Comparison of ENCODE assay signal across 10 cellular contexts in genomic region chr6:5892669-5893068, GRCh38.
DNase-seq lines count a peak whose midpoint lies in the region; ATAC-seq, FAIRE-seq and TF ChIP-seq lines count a peak whose summit lies in the region.
"Had no signal": no experiment of that assay in that cellular context is flagged by ENCODE, and none has a peak within 500 bp of the region (broad histone marks: within the 10 kb centered on the region; RNA-seq: fewer than 3 reads in every experiment).

No MANE protein-coding gene starts in this region.

- H3K36me3 Mint-ChIP-seq in CD4-positive, alpha-beta T cell (ENCODE audit: low read depth), result peaks cover 6% of the 10 kb centered on the region
- H3K36me3 Mint-ChIP-seq in effector memory CD8-positive, alpha-beta T cell (ENCODE audit: insufficient read depth), result peaks cover 10% of the 10 kb centered on the region
- H3K36me3 Mint-ChIP-seq in nephron progenitor cell (ENCODE audit: low read depth), result peaks cover 17% of the 10 kb centered on the region

- peaks cover 6% of the 10 kb centered on the region for H3K4me1 Mint-ChIP-seq in CD4-positive, alpha-beta T cell (ENCODE audit: low read depth)
- peaks cover 6% of the 10 kb centered on the region in 2 donors for H3K4me1 Mint-ChIP-seq in effector memory CD8-positive, alpha-beta T cell (ENCODE audit: low read depth in 2 of 2)
- H3K4me1 Mint-ChIP-seq in nephron progenitor cell, result peaks cover 9% of the 10 kb centered on the region

- H3K27me3 Mint-ChIP-seq in CD4-positive, alpha-beta T cell, result no peaks in the 10 kb centered on the region
- no peaks in the 10 kb centered on the region for H3K27me3 Mint-ChIP-seq in effector memory CD8-positive, alpha-beta T cell
- H3K27me3 Mint-ChIP-seq in nephron progenitor cell (ENCODE audit: low read depth, poor library complexity), result no peaks in the 10 kb centered on the region

- no peaks in the 10 kb centered on the region for H3K9me3 Mint-ChIP-seq in CD4-positive, alpha-beta T cell
- H3K9me3 Mint-ChIP-seq in effector memory CD8-positive, alpha-beta T cell, result no peaks in the 10 kb centered on the region
- peaks cover 41% of the 10 kb centered on the region for H3K9me3 Mint-ChIP-seq in nephron progenitor cell

- H3K4me3 ChIP-seq in HUES6 (ENCODE audit: low read depth, low read length), result peak overlapping the region; percentile 52

- H3K27me3 ChIP-seq in CD4-positive, alpha-beta T cell (ENCODE audit: control insufficient read depth, insufficient read depth, low read length), result no peaks in the 10 kb centered on the region
- H3K27me3 ChIP-seq in HUES6 (ENCODE audit: control insufficient read depth, insufficient read depth, low read length), result peaks cover 3% of the 10 kb centered on the region; the same call in 1 of the 2 replicates
- H3K27me3 ChIP-seq: upper lobe of left lung had no signal

- no peak for DNase-seq in CD4-positive, alpha-beta T cell
- DNase-seq in effector memory CD8-positive, alpha-beta T cell, result no peak
- DNase-seq in nephron progenitor cell, result no peak
- no peak for DNase-seq in NCI-H2107 treated with DMSO at 0.1 percent for 48 hours (lab: John Stamatoyannopoulos, UW; ENCODE audit: unreplicated experiment)
- no peak for DNase-seq in posterior vena cava (ENCODE audit: low spot score)
- DNase-seq in HTR-8/SVneo (ENCODE audit: insufficient read length, low spot score), result no peak
- DNase-seq in GDM1 (lab: John Stamatoyannopoulos, UW), result no peak
- DNase-seq: DMS153 had no signal

- POLR2A ChIA-PET in CD4-positive, alpha-beta T cell (lab: Charles Lee), result interaction anchor here (1.0 to 1.5 kb wide), 4 partner anchors 42 to 422 kb away, joined by 3 to 6 read pairs (median 4); no protein-coding TSS in a partner anchor

- TF ChIP-seq CTCF in CD4-positive, alpha-beta T cell (IDR thresholded peaks at IDR 0.05), result no peak
- TF ChIP-seq CTCF in nephron progenitor cell (IDR thresholded peaks at IDR 0.05), result no peak

- no peak for FAIRE-seq in HTR-8/SVneo (lab: Jason Lieb, UNC)

- H3K4me3 Mint-ChIP-seq in CD4-positive, alpha-beta T cell, result no peak overlapping the region
- peak overlapping the region; percentile 92 to 95 for H3K4me3 Mint-ChIP-seq in effector memory CD8-positive, alpha-beta T cell
- H3K4me3 Mint-ChIP-seq in nephron progenitor cell, result peak overlapping the region; percentile 89

- H3K4me1 ChIP-seq in HUES6 (ENCODE audit: control insufficient read depth, insufficient read depth, low read length), result 0 out of 2 replicates have a peak, but pooled peaks cover 4% of the 10 kb centered on the region
- H3K4me1 ChIP-seq: upper lobe of left lung had no signal

- H3K9me3 ChIP-seq in CD4-positive, alpha-beta T cell (ENCODE audit: control insufficient read depth, low read length), result no peaks in the 10 kb centered on the region
- H3K9me3 ChIP-seq in HUES6 (ENCODE audit: control insufficient read depth, insufficient read depth, low read depth, low read length), result peaks cover 6% of the 10 kb centered on the region
- H3K9me3 ChIP-seq: upper lobe of left lung had no signal

- CTCF ChIA-PET in CD4-positive, alpha-beta T cell (lab: Charles Lee), result interaction anchor here (1.5 kb wide), 1 partner anchor 655 kb away, joined by 4 read pairs; no protein-coding TSS in a partner anchor

- intact Hi-C loops in CD4-positive, alpha-beta T cell (cut with DNase I, micrococcal nuclease), result loop anchor here in 1 of 2 experiments (5.0 kb wide), 1 partner anchor 40 kb away; no protein-coding TSS in a partner anchor
- intact Hi-C loops in posterior vena cava (cut with DNase I), result no loop called here

- H3K27ac ChIP-seq in CD4-positive, alpha-beta T cell (ENCODE audit: low read depth, low read length), result no peak overlapping the region
- H3K27ac ChIP-seq in HUES6 (ENCODE audit: low read depth, low read length), result no peak overlapping the region

- peak overlapping the region; percentile 93 for H3K27ac Mint-ChIP-seq in CD4-positive, alpha-beta T cell
- H3K27ac Mint-ChIP-seq in effector memory CD8-positive, alpha-beta T cell, result peak overlapping the region; percentile 89 to 97
- H3K27ac Mint-ChIP-seq in nephron progenitor cell, result no peak overlapping the region

- no peak for ATAC-seq in CD4-positive, alpha-beta T cell (ENCODE audit: poor library complexity)
- ATAC-seq in effector memory CD8-positive, alpha-beta T cell (replicated peaks), result no peak

- H3K36me3 ChIP-seq in HUES6 (ENCODE audit: control insufficient read depth, insufficient read depth, low read length), result no peaks in the 10 kb centered on the region
- H3K36me3 ChIP-seq: upper lobe of left lung had no signal

- peak overlapping the region; percentile 0 for H3K9ac ChIP-seq in HUES6 (ENCODE audit: low read length)
